Comparison of ENCODE assay signal across 1 cellular context in genomic region chr1:225866061-225866844, GRCh38.
TF ChIP-seq lines count a peak whose summit lies in the region.

No MANE protein-coding gene starts in this region.

TF ChIP-seq in HEK293, 187 proteins besides CTCF, POLR2A, EP300 and RAD21 (continued from another document):
- TF ChIP-seq MZF1 (tag by site-specific recombination; IDR thresholded peaks at IDR 0.05; ENCODE audit: borderline replicate concordance) (no peak), ZNF510 (tag by site-specific recombination; IDR thresholded peaks at IDR 0.05; ENCODE audit: insufficient replicate concordance) (no peak), KLF9 (tag by site-specific recombination; IDR thresholded peaks at IDR 0.05; ENCODE audit: low read depth) (no peak), ZNF560 (tag by site-specific recombination; IDR thresholded peaks at IDR 0.05; ENCODE audit: borderline replicate concordance) (no peak), GFI1B (tag by site-specific recombination; IDR thresholded peaks at IDR 0.05) (no peak), ZBTB11 (tag by site-specific recombination; conservative IDR thresholded peaks at IDR 0.05; ENCODE audit: low read depth) (no peak)
- TF ChIP-seq, protein P1, sequence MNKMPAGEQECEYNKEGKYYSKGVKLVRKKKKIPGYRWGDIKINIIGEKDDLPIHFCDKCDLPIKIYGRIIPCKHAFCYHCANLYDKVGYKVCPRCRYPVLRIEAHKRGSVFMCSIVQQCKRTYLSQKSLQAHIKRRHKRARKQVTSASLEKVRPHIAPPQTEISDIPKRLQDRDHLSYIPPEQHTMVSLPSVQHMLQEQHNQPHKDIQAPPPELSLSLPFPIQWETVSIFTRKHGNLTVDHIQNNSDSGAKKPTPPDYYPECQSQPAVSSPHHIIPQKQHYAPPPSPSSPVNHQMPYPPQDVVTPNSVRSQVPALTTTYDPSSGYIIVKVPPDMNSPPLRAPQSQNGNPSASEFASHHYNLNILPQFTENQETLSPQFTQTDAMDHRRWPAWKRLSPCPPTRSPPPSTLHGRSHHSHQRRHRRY (tag by site-specific recombination; IDR thresholded peaks at IDR 0.05): no peak
